ENCODE assay signal across 8 cellular contexts in the genomic region with DNA sequence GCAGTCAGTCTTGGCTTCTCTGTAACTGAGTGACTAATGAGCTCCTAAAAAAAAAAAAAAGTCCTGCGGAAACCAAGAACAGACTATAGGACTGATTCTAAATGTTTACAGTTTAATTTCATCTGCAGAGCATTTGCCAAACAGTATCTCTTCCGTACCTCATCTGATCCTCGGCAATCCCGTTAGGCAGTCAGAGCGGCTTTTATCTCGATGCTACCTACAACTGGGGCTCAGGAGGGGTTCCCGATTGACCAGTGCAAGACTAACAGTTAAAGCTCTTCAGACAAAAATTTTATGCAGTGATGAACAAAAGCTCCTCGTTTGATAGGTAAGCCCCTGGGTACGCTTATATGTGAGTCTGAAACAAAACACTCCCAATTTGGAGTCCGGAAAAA. TPM values are rescaled to one million over a fixed set of nuclear protein-coding genes. Genes with fewer than 3 reads are reported as not detected.
A peak's percentile ranks its signal among the peaks of the same experiment; 100 is the strongest.
DNase-seq lines count a peak whose midpoint lies in the region; ATAC-seq and TF ChIP-seq lines count a peak whose summit lies in the region.

No MANE protein-coding gene starts in this region.

- TF ChIP-seq POLR2A in GM18505 (IDR thresholded peaks at IDR 0.05; ENCODE audit: borderline replicate concordance, extremely low read depth, insufficient read depth, insufficient read length) (no peak), spleen (IDR thresholded peaks at IDR 0.05) (no peak)

- DNase-seq in AG04449 (ENCODE audit: low read depth, low spot score) (no peak), Kasumi-1 (lab: John Stamatoyannopoulos, UW) (peak; percentile 52 to 69), iPS DF 6.9 (ENCODE audit: low read depth, low spot score) (no peak), spleen (no peak), hippocampal formation (lab: John Stamatoyannopoulos, UW) (no peak)
- DNase-seq in activated CD8-positive, alpha-beta T cell treated with anti-CD3 and anti-CD28 coated beads, Interleukin-2, amount 10 ng/mL, durations not matched to agents 7 days and 5 days = peak; percentile 43

- no peaks in the 10 kb centered on the region for H3K27me3 Mint-ChIP-seq in activated CD8-positive, alpha-beta T cell treated with anti-CD3 and anti-CD28 coated beads, Interleukin-2, amount 10 ng/mL, durations not matched to agents 7 days and 5 days (ENCODE audit: low read depth)

- TF ChIP-seq CTCF in AG04449 (IDR thresholded peaks at IDR 0.05; ENCODE audit: insufficient read depth, low read length, missing control alignments) = no peak
- no peak for TF ChIP-seq CTCF in spleen (IDR thresholded peaks at IDR 0.05 in 8 of 11, conservative IDR thresholded peaks at IDR 0.05 in 3 of 11)

- peaks cover 61% of the 10 kb centered on the region for H3K4me1 Mint-ChIP-seq in activated CD8-positive, alpha-beta T cell treated with anti-CD3 and anti-CD28 coated beads, Interleukin-2, amount 10 ng/mL, durations not matched to agents 7 days and 5 days (ENCODE audit: low read depth)

- H3K27me3 ChIP-seq in iPS DF 6.9 (ENCODE audit: control insufficient read depth, insufficient read depth, low read length) = no peaks in the 10 kb centered on the region
- no peaks in the 10 kb centered on the region for H3K27me3 ChIP-seq in spleen (replicated peaks in 1 of 7)

- peak overlapping the region; percentile 100 for H3K27ac Mint-ChIP-seq in activated CD8-positive, alpha-beta T cell treated with anti-CD3 and anti-CD28 coated beads, Interleukin-2, amount 10 ng/mL, durations not matched to agents 7 days and 5 days

- H3K9me3 ChIP-seq in iPS DF 6.9 (ENCODE audit: control insufficient read depth, insufficient read depth, low read length) (no peaks in the 10 kb centered on the region), spleen (no peaks in the 10 kb centered on the region)

- H3K27ac ChIP-seq in iPS DF 6.9 (ENCODE audit: low read length) (no peak overlapping the region), spleen (peak overlapping the region in 7 of 8 donors; percentile 50 to 89 (median 83))

- H3K4me3 ChIP-seq in AG04449 (ENCODE audit: low read depth, low read length) (peak overlapping the region; percentile 73), iPS DF 6.9 (ENCODE audit: low read length) (peak overlapping the region; percentile 82; the same call in 1 of the 2 replicates), spleen (peak overlapping the region; percentile 52 to 74 (median 63))

- no CpG with 5 or more reads among the region's 10 CpGs for whole genome bisulfite sequencing in iPS DF 6.9 (ENCODE audit: insufficient coverage, insufficient read length)
- WGBS in spleen, 5 donors = 0 to 1% (median 0%) methylated on average over 10 of the region's 10 CpGs

- H3K36me3 Mint-ChIP-seq in activated CD8-positive, alpha-beta T cell treated with anti-CD3 and anti-CD28 coated beads, Interleukin-2, amount 10 ng/mL, durations not matched to agents 7 days and 5 days (ENCODE audit: low read depth) = peaks cover 21% of the 10 kb centered on the region

- ATAC-seq in GM18505 (IDR thresholded peaks at IDR 0.05; ENCODE audit: unreplicated experiment) = peak; percentile 0
- peak; percentile 0 for ATAC-seq in activated CD8-positive, alpha-beta T cell treated with anti-CD3 and anti-CD28 coated beads, Interleukin-2, amount 10 ng/mL, durations not matched to agents 7 days and 5 days
- ATAC-seq in HG03196 (IDR thresholded peaks at IDR 0.05; ENCODE audit: unreplicated experiment) = no peak

- H3K9me3 Mint-ChIP-seq in activated CD8-positive, alpha-beta T cell treated with anti-CD3 and anti-CD28 coated beads, Interleukin-2, amount 10 ng/mL, durations not matched to agents 7 days and 5 days (ENCODE audit: insufficient read depth) = no peaks in the 10 kb centered on the region

- H3K4me1 ChIP-seq in iPS DF 6.9 (ENCODE audit: control insufficient read depth, insufficient read depth, low read length) = no peaks in the 10 kb centered on the region
- H3K4me1 ChIP-seq in spleen = peaks cover 19 to 70% (median 50%) of the 10 kb centered on the region in 6 donors

- CTCF ChIA-PET in AG04449 (lab: Yijun Ruan, JAX) = interaction anchor here (1.1 to 2.8 kb wide), 4 partner anchors 9 to 423 kb away, joined by 4 to 9 read pairs (median 6); no protein-coding TSS in a partner anchor
- CTCF ChIA-PET in activated CD8-positive, alpha-beta T cell treated with anti-CD3 and anti-CD28 coated beads, Interleukin-2, amount 10 ng/mL, durations not matched to agents 7 days and 5 days (lab: Charles Lee) = no interaction called here

- intact Hi-C loops in spleen (cut with DNase I; ENCODE audit: low total_unique reads) = no loop called here

- POLR2A ChIA-PET in AG04449 (lab: Yijun Ruan, JAX) = interaction anchor here (1.5 to 2.0 kb wide), 3 partner anchors 181 to 407 kb away, joined by 5 to 12 read pairs (median 6); partner anchors contain the start of gene BDNF
- POLR2A ChIA-PET in activated CD8-positive, alpha-beta T cell treated with anti-CD3 and anti-CD28 coated beads, Interleukin-2, amount 10 ng/mL, durations not matched to agents 7 days and 5 days (lab: Charles Lee) = interaction anchor here (0.6 to 1.5 kb wide), 8 partner anchors 11 to 601 kb away, joined by 3 to 12 read pairs (median 3); partner anchors contain the start of gene LIN7C

- H3K4me3 Mint-ChIP-seq in activated CD8-positive, alpha-beta T cell treated with anti-CD3 and anti-CD28 coated beads, Interleukin-2, amount 10 ng/mL, durations not matched to agents 7 days and 5 days = peak overlapping the region; percentile 99

- H3K36me3 ChIP-seq in iPS DF 6.9 (ENCODE audit: control insufficient read depth, insufficient read depth, low read length) (no peaks in the 10 kb centered on the region), spleen (no peaks in the 10 kb centered on the region)

RNA-seq across cellular contexts. Expression of gene KIF18A, which starts 0.6 kb away (rescaled TPM):
- total RNA-seq in activated CD8-positive, alpha-beta T cell treated with anti-CD3 and anti-CD28 coated beads, Interleukin-2, amount 10 ng/mL, durations not matched to agents 7 days and 5 days = 10 to 100 TPM; 31.8 to 35.4 TPM
- 1 to 10 TPM; 1.2 to 6.6 (median 2.5) TPM for total RNA-seq in spleen
- 1 to 10 TPM in 1 of 3 donors, under 1 TPM in 2; 0.54 to 1.7 (median 0.61) TPM for polyA plus RNA-seq in spleen

RNA-seq across cellular contexts. Expression of gene METTL15, which starts 0.9 kb away (rescaled TPM):
- total RNA-seq in activated CD8-positive, alpha-beta T cell treated with anti-CD3 and anti-CD28 coated beads, Interleukin-2, amount 10 ng/mL, durations not matched to agents 7 days and 5 days = 10 to 100 TPM; 16.5 to 16.6 TPM
- 10 to 100 TPM; 13.8 to 23.7 (median 17.3) TPM for total RNA-seq in spleen
- 1 to 10 TPM; 3.7 to 4.7 (median 4.3) TPM for polyA plus RNA-seq in spleen

Comparison
In these comparisons a context has a peak if more than half of its experiments do, and no peak if none do; other contexts are left out.
1. DNase-seq: peak in Kasumi-1 (2 of 2) and activated CD8-positive, alpha-beta T cell treated with anti-CD3 and anti-CD28 coated beads, Interleukin-2, amount 10 ng/mL, durations not matched to agents 7 days and 5 days (single experiment); none in AG04449 (single experiment), iPS DF 6.9 (single experiment), spleen (single experiment) and hippocampal formation (0 of 2).
2. RNA of gene KIF18A, which starts 0.6 kb away (total RNA-seq): 31.8 to 35.4 TPM in activated CD8-positive, alpha-beta T cell treated with anti-CD3 and anti-CD28 coated beads, Interleukin-2, amount 10 ng/mL, durations not matched to agents 7 days and 5 days; 1.2 to 6.6 TPM in spleen; every median in the first group is over 4 times any median in the second.
3. Peak in every context shown above with its lines, with median percentiles within 50 percentile points of each other: H3K4me3 ChIP-seq.